Comparison of ENCODE assay signal across 9 cellular contexts in the genomic region with DNA sequence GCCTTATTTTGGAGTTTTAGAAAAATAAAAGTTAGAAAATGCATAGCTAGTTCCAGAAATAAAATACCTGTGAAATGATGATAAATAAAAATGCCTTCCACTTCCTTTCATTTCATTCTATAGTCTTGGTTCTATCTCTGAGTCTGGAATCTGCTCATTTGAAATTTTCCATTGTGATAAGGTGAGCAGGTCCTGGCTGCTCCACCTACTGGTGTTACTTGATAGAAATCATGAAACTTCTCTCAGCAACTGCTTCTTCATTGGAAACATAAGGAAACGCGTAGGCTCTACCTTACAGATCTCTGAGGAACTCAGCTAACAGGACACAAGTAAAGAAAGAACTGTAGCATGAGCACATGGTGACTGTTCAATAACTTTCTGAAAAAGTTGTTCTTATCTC.
DNase-seq lines count a peak whose midpoint lies in the region; ATAC-seq, FAIRE-seq and TF ChIP-seq lines count a peak whose summit lies in the region.
"Had no signal": no experiment of that assay in that cellular context is flagged by ENCODE, and none has a peak within 500 bp of the region (broad histone marks: within the 10 kb centered on the region; RNA-seq: fewer than 3 reads in every experiment).

No MANE protein-coding gene starts in this region.

- H3K4me3 Mint-ChIP-seq in brain: no peak overlapping the region
- no peak overlapping the region for H3K4me3 Mint-ChIP-seq in neural crest cell
- no peak overlapping the region for H3K4me3 Mint-ChIP-seq in CD8-positive, alpha-beta T cell

- no peaks in the 10 kb centered on the region for H3K4me1 ChIP-seq in CD8-positive, alpha-beta T cell (ENCODE audit: insufficient read depth, low read length)

- H3K27me3 Mint-ChIP-seq in brain: no peaks in the 10 kb centered on the region
- H3K27me3 Mint-ChIP-seq in neural crest cell (ENCODE audit: low read depth): no peaks in the 10 kb centered on the region
- no peaks in the 10 kb centered on the region for H3K27me3 Mint-ChIP-seq in CD8-positive, alpha-beta T cell (ENCODE audit: low read depth)

- H3K36me3 ChIP-seq in CD8-positive, alpha-beta T cell (ENCODE audit: insufficient read depth, low read length): no peaks in the 10 kb centered on the region

- no peak overlapping the region for H3K27ac ChIP-seq in CD8-positive, alpha-beta T cell (ENCODE audit: low read depth, low read length)

- TF ChIP-seq CTCF in GM12873 (IDR thresholded peaks at IDR 0.05; ENCODE audit: insufficient read depth, low read depth, low read length, missing control alignments): peak; percentile 46
- peak; percentile 11 to 58 for TF ChIP-seq CTCF in brain (conservative IDR thresholded peaks at IDR 0.05)
- peak; percentile 61 for TF ChIP-seq CTCF in neural crest cell (conservative IDR thresholded peaks at IDR 0.05)
- TF ChIP-seq CTCF in CD8-positive, alpha-beta T cell (IDR thresholded peaks at IDR 0.05): no peak

- H3K9me3 ChIP-seq in CD8-positive, alpha-beta T cell (ENCODE audit: low read length): no peaks in the 10 kb centered on the region

- DNase-seq in HuH-7 (ENCODE audit: low spot score) (peak; percentile 22), neural crest cell (ENCODE audit: low read depth, low spot score) (no peak), HK-2 (ENCODE audit: unreplicated experiment) (no peak), HTR-8/SVneo (ENCODE audit: insufficient read length, low spot score) (no peak)
- no peak for DNase-seq in CD8-positive, alpha-beta T cell
- DNase-seq: NCI-H146; stimulated activated naive CD8-positive, alpha-beta T cell treated with anti-CD3 and anti-CD28 coated beads, Interleukin-15, Interleukin-2, amounts not matched to agents 100 U/mL and 50 U/mL, for 24 hours had no signal

- POLR2A ChIA-PET in CD8-positive, alpha-beta T cell (lab: Charles Lee): interaction anchor here (1.2 kb wide), 1 partner anchor 12 kb away, joined by 4 read pairs; no protein-coding TSS in a partner anchor

- H3K9me3 Mint-ChIP-seq in brain: no peaks in the 10 kb centered on the region
- H3K9me3 Mint-ChIP-seq in neural crest cell: no peaks in the 10 kb centered on the region
- H3K9me3 Mint-ChIP-seq in CD8-positive, alpha-beta T cell: no peaks in the 10 kb centered on the region

- H3K27me3 ChIP-seq in CD8-positive, alpha-beta T cell (ENCODE audit: insufficient read depth, low read length): no peaks in the 10 kb centered on the region

- no peak for FAIRE-seq in HTR-8/SVneo (lab: Jason Lieb, UNC)

- ATAC-seq in CD8-positive, alpha-beta T cell: no peak
- ATAC-seq: stimulated activated naive CD8-positive, alpha-beta T cell treated with anti-CD3 and anti-CD28 coated beads, Interleukin-15, Interleukin-2, amounts not matched to agents 100 U/mL and 50 U/mL, for 24 hours had no signal

- no peaks in the 10 kb centered on the region for H3K36me3 Mint-ChIP-seq in brain
- no peaks in the 10 kb centered on the region for H3K36me3 Mint-ChIP-seq in neural crest cell (ENCODE audit: low read depth)
- no peaks in the 10 kb centered on the region for H3K36me3 Mint-ChIP-seq in CD8-positive, alpha-beta T cell

- CTCF ChIA-PET in CD8-positive, alpha-beta T cell (lab: Charles Lee): interaction anchor here (0.5 kb wide), 1 partner anchor 563 kb away, joined by 3 read pairs; no protein-coding TSS in a partner anchor

- H3K4me3 ChIP-seq in CD8-positive, alpha-beta T cell (ENCODE audit: low read depth, low read length): no peak overlapping the region

- no peak overlapping the region for H3K27ac Mint-ChIP-seq in brain
- H3K27ac Mint-ChIP-seq in neural crest cell (ENCODE audit: unreplicated experiment): no peak overlapping the region
- H3K27ac Mint-ChIP-seq in CD8-positive, alpha-beta T cell: no peak overlapping the region

- intact Hi-C loops in CD8-positive, alpha-beta T cell (cut with DNase I, micrococcal nuclease): no loop called here

- no peaks in the 10 kb centered on the region for H3K4me1 Mint-ChIP-seq in brain
- H3K4me1 Mint-ChIP-seq in neural crest cell: no peaks in the 10 kb centered on the region
- H3K4me1 Mint-ChIP-seq in CD8-positive, alpha-beta T cell (ENCODE audit: low read depth): no peaks in the 10 kb centered on the region
